Comparison of ENCODE assay signal across 3 cellular contexts in genomic region chr7:26476271-26476670, GRCh38.
A peak's percentile ranks its signal among the peaks of the same experiment; 100 is the strongest.
TF ChIP-seq lines count a peak whose summit lies in the region.

No MANE protein-coding gene starts in this region.

TF ChIP-seq in GM23338, 12 proteins besides CTCF, POLR2A, EP300 and RAD21 (continues in another document):
- TF ChIP-seq, protein P1, sequence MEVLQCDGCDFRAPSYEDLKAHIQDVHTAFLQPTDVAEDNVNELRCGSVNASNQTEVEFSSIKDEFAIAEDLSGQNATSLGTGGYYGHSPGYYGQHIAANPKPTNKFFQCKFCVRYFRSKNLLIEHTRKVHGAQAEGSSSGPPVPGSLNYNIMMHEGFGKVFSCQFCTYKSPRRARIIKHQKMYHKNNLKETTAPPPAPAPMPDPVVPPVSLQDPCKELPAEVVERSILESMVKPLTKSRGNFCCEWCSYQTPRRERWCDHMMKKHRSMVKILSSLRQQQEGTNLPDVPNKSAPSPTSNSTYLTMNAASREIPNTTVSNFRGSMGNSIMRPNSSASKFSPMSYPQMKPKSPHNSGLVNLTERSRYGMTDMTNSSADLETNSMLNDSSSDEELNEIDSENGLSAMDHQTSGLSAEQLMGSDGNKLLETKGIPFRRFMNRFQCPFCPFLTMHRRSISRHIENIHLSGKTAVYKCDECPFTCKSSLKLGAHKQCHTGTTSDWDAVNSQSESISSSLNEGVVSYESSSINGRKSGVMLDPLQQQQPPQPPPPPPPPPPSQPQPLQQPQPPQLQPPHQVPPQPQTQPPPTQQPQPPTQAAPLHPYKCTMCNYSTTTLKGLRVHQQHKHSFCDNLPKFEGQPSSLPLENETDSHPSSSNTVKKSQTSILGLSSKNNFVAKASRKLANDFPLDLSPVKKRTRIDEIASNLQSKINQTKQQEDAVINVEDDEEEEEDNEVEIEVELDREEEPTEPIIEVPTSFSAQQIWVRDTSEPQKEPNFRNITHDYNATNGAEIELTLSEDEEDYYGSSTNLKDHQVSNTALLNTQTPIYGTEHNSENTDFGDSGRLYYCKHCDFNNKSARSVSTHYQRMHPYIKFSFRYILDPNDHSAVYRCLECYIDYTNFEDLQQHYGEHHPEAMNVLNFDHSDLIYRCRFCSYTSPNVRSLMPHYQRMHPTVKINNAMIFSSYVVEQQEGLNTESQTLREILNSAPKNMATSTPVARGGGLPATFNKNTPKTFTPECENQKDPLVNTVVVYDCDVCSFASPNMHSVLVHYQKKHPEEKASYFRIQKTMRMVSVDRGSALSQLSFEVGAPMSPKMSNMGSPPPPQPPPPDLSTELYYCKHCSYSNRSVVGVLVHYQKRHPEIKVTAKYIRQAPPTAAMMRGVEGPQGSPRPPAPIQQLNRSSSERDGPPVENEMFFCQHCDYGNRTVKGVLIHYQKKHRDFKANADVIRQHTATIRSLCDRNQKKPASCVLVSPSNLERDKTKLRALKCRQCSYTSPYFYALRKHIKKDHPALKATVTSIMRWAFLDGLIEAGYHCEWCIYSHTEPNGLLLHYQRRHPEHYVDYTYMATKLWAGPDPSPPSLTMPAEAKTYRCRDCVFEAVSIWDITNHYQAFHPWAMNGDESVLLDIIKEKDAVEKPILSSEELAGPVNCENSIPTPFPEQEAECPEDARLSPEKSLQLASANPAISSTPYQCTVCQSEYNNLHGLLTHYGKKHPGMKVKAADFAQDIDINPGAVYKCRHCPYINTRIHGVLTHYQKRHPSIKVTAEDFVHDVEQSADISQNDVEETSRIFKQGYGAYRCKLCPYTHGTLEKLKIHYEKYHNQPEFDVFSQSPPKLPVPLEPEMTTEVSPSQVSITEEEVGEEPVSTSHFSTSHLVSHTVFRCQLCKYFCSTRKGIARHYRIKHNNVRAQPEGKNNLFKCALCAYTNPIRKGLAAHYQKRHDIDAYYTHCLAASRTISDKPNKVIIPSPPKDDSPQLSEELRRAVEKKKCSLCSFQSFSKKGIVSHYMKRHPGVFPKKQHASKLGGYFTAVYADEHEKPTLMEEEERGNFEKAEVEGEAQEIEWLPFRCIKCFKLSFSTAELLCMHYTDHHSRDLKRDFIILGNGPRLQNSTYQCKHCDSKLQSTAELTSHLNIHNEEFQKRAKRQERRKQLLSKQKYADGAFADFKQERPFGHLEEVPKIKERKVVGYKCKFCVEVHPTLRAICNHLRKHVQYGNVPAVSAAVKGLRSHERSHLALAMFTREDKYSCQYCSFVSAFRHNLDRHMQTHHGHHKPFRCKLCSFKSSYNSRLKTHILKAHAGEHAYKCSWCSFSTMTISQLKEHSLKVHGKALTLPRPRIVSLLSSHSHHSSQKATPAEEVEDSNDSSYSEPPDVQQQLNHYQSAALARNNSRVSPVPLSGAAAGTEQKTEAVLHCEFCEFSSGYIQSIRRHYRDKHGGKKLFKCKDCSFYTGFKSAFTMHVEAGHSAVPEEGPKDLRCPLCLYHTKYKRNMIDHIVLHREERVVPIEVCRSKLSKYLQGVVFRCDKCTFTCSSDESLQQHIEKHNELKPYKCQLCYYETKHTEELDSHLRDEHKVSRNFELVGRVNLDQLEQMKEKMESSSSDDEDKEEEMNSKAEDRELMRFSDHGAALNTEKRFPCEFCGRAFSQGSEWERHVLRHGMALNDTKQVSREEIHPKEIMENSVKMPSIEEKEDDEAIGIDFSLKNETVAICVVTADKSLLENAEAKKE (CRISPR knock-in tag; IDR thresholded peaks at IDR 0.05), result no peak
- no peak for TF ChIP-seq EZH2phosphoT487 (IDR thresholded peaks at IDR 0.05; ENCODE audit: unreplicated experiment)
- TF ChIP-seq POLR2AphosphoS5 (IDR thresholded peaks at IDR 0.05; ENCODE audit: low read depth), result no peak
- no peak for TF ChIP-seq JUNB (IDR thresholded peaks at IDR 0.05; ENCODE audit: unreplicated experiment)
- TF ChIP-seq NANOG (IDR thresholded peaks at IDR 0.05; ENCODE audit: borderline replicate concordance), result no peak
- no peak for TF ChIP-seq EZH2 (IDR thresholded peaks at IDR 0.05; ENCODE audit: low read depth, unreplicated experiment)

TF ChIP-seq in H1, 55 proteins besides CTCF, POLR2A, EP300 and RAD21:
- TF ChIP-seq ZNF274 (IDR thresholded peaks at IDR 0.05; ENCODE audit: borderline replicate concordance, extremely low read depth, low read length) (no peak), MAX (IDR thresholded peaks at IDR 0.05) (peak; percentile 95), RBBP5 (IDR thresholded peaks at IDR 0.05; ENCODE audit: borderline replicate concordance, low read depth, low read length) (no peak), RXRA (IDR thresholded peaks at IDR 0.05; ENCODE audit: insufficient read depth, low read depth, low read length) (no peak), E2F6 (IDR thresholded peaks at IDR 0.05) (peak; percentile 96), SUZ12 (IDR thresholded peaks at IDR 0.05; ENCODE audit: low read length) (no peak), CEBPB (IDR thresholded peaks at IDR 0.05; ENCODE audit: low read depth, low read length) (peak; percentile 69)

TF ChIP-seq in HepG2, 621 proteins besides CTCF, POLR2A, EP300 and RAD21:
- TF ChIP-seq ZNF234 (CRISPR knock-in tag; conservative IDR thresholded peaks at IDR 0.05), result no peak
- TF ChIP-seq, protein P2, sequence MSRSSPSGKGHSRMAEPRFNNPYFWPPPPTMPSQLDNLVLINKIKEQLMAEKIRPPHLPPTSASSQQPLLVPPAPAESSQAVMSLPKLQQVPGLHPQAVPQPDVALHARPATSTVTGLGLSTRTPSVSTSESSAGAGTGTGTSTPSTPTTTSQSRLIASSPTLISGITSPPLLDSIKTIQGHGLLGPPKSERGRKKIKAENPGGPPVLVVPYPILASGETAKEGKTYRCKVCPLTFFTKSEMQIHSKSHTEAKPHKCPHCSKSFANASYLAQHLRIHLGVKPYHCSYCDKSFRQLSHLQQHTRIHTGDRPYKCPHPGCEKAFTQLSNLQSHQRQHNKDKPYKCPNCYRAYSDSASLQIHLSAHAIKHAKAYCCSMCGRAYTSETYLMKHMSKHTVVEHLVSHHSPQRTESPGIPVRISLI (CRISPR knock-in tag; IDR thresholded peaks at IDR 0.05; ENCODE audit: borderline replicate concordance), result no peak
TF ChIP-seq in HepG2: peak in this region for 0.
